Comparison of ENCODE assay signal across 8 cellular contexts in genomic region chr2:106582431-106583143, GRCh38.
DNase-seq lines count a peak whose midpoint lies in the region; ATAC-seq and TF ChIP-seq lines count a peak whose summit lies in the region.

No MANE protein-coding gene starts in this region.

- H3K27me3 ChIP-seq in gastroesophageal sphincter = peaks cover 23% of the 10 kb centered on the region
- H3K27me3 ChIP-seq in thyroid gland = no peaks in the 10 kb centered on the region

- 7 to 8% methylated on average over 8 to 13 of the region's 14 CpGs for WGBS in gastroesophageal sphincter (ENCODE audit: low coverage in 1 of 2), 2 donors
- WGBS in thyroid gland, 2 donors = 8 to 9% methylated on average over 14 of the region's 14 CpGs

- peak; percentile 75 to 82 (median 80) for TF ChIP-seq CTCF in gastroesophageal sphincter (IDR thresholded peaks at IDR 0.05)
- TF ChIP-seq CTCF in thyroid gland (IDR thresholded peaks at IDR 0.05) = peak; percentile 43 to 92 (median 80)

- H3K9me3 ChIP-seq in gastroesophageal sphincter (no peaks in the 10 kb centered on the region), thyroid gland (no peaks in the 10 kb centered on the region)

- intact Hi-C loops in thyroid gland (cut with DNase I) = loop anchor here (10.0 kb wide), 1 partner anchor 478 kb away; no protein-coding TSS in a partner anchor

- TF ChIP-seq POLR2A in gastroesophageal sphincter (IDR thresholded peaks at IDR 0.05) = no peak
- TF ChIP-seq POLR2A in thyroid gland (IDR thresholded peaks at IDR 0.05) = no peak

- H3K36me3 ChIP-seq in gastroesophageal sphincter (no peaks in the 10 kb centered on the region), thyroid gland (no peaks in the 10 kb centered on the region)

- peak overlapping the region; percentile 17 to 41 for H3K4me3 ChIP-seq in gastroesophageal sphincter
- no peak overlapping the region for H3K4me3 ChIP-seq in thyroid gland (replicated peaks in 1 of 3)

- H3K4me1 ChIP-seq in gastroesophageal sphincter (peaks cover 0 to 13% (median 0%) of the 10 kb centered on the region in 3 donors), thyroid gland (peaks cover 0 to 5% of the 10 kb centered on the region in 2 donors)

- DNase-seq in DMS79 treated with DMSO at 0.1 percent for 48 hours (lab: John Stamatoyannopoulos, UW) (peak; percentile 77), KG1 (lab: John Stamatoyannopoulos, UW) (peak; percentile 72), RPMI8226 (peak; percentile 69), occipital lobe (lab: John Stamatoyannopoulos, UW) (peak; percentile 69), thyroid gland (peak; percentile 74 to 78)
- peak; percentile 26 for DNase-seq in activated gamma-delta T cell treated with anti-CD3 and anti-CD28 coated beads, Interleukin-2, amount 50 U/mL, for 16 hours (ENCODE audit: low read depth)

- ATAC-seq in GM21717 (IDR thresholded peaks at IDR 0.05; ENCODE audit: unreplicated experiment) (peak; percentile 83), gastroesophageal sphincter (peak; percentile 84)

- no peak for TF ChIP-seq EP300 in gastroesophageal sphincter (IDR thresholded peaks at IDR 0.05)

- H3K27ac ChIP-seq in gastroesophageal sphincter (no peak overlapping the region), thyroid gland (no peak overlapping the region)

Comparison
In these comparisons a context has a peak if more than half of its experiments do, and no peak if none do; other contexts are left out.
1. DNase-seq: peak in every context shown above with its lines; median percentile 77 in DMS79 treated with DMSO at 0.1 percent for 48 hours; 76 in thyroid gland; 72 in KG1; 69 in RPMI8226; 69 in occipital lobe; 26 in activated gamma-delta T cell treated with anti-CD3 and anti-CD28 coated beads, Interleukin-2, amount 50 U/mL, for 16 hours.
2. H3K4me3 ChIP-seq: peak in gastroesophageal sphincter (2 of 2); none in thyroid gland (0 of 3).